8 cellular contexts compared by ENCODE assay signal in genomic region chr3:158539414-158540014, GRCh38. TPM values are rescaled to one million over a fixed set of nuclear protein-coding genes. Genes with fewer than 3 reads are reported as not detected.
DNase-seq lines count a peak whose midpoint lies in the region; ATAC-seq and TF ChIP-seq lines count a peak whose summit lies in the region.

No MANE protein-coding gene starts in this region.

- POLR2A ChIA-PET in activated CD4-positive, alpha-beta memory T cell treated with anti-CD3 and anti-CD28 coated beads, Interleukin-2, amount 10 ng/mL, durations not matched to agents 7 days and 5 days (lab: Charles Lee): no interaction called here

- no peak overlapping the region for H4K8ac ChIP-seq in trophoblast cell (ENCODE audit: low read depth, low read length)

- no peak overlapping the region for H3K4me3 Mint-ChIP-seq in T-helper 2 cell treated with Interferon-gamma antibody and Interleukin-4, amounts not matched to agents 5 μg/mL and 100 μg/mL, for 36 hours
- no peak overlapping the region for H3K4me3 Mint-ChIP-seq in activated CD4-positive, alpha-beta memory T cell treated with anti-CD3 and anti-CD28 coated beads, Interleukin-2, amount 10 ng/mL, durations not matched to agents 7 days and 5 days

- H2BK120ac ChIP-seq in trophoblast cell (ENCODE audit: insufficient read depth, low read length, poor library complexity): no peak overlapping the region

- no peak overlapping the region for H3K27ac Mint-ChIP-seq in T-helper 2 cell treated with Interferon-gamma antibody and Interleukin-4, amounts not matched to agents 5 μg/mL and 100 μg/mL, for 36 hours
- no peak overlapping the region for H3K27ac Mint-ChIP-seq in activated CD4-positive, alpha-beta memory T cell treated with anti-CD3 and anti-CD28 coated beads, Interleukin-2, amount 10 ng/mL, durations not matched to agents 7 days and 5 days

- no peaks in the 10 kb centered on the region for H3K27me3 ChIP-seq in trophoblast cell (ENCODE audit: insufficient read depth, low read length)

- peak in 3 of 5 experiments; percentile 6 to 54 (median 13) for DNase-seq in T-helper 2 cell
- no peak for DNase-seq in T-helper 2 cell treated with Interferon-gamma antibody and Interleukin-4, amounts not matched to agents 5 μg/mL and 100 μg/mL, for 36 hours (ENCODE audit: low spot score)
- peak; percentile 58 for DNase-seq in NCI-H510A treated with DMSO at 0.1 percent for 48 hours (lab: John Stamatoyannopoulos, UW)
- peak; percentile 31 for DNase-seq in activated CD4-positive, alpha-beta memory T cell treated with anti-CD3 and anti-CD28 coated beads, Interleukin-2, amount 10 ng/mL, durations not matched to agents 7 days and 5 days
- peak; percentile 70 for DNase-seq in fibroblast of mammary gland (ENCODE audit: low read depth)
- peak; percentile 15 to 79 for DNase-seq in trophoblast cell
- DNase-seq in HPDE6-E6E7 (ENCODE audit: extremely low spot score): no peak

- H3K36me3 ChIP-seq in trophoblast cell (ENCODE audit: control insufficient read depth in 1 of 2, insufficient read depth in 2 of 2, low read length in 2 of 2): no peaks in the 10 kb centered on the region

- no peaks in the 10 kb centered on the region for H3K4me1 ChIP-seq in trophoblast cell (ENCODE audit: control insufficient read depth in 1 of 2, insufficient read depth in 2 of 2, low read length in 2 of 2)

- no peak overlapping the region for H3K4me3 ChIP-seq in fibroblast of mammary gland (ENCODE audit: control insufficient read depth, low read depth, low read length)
- H3K4me3 ChIP-seq in trophoblast cell (ENCODE audit: low read depth, low read length): no peak overlapping the region

- no peaks in the 10 kb centered on the region for H3K79me2 ChIP-seq in trophoblast cell (ENCODE audit: control insufficient read depth, insufficient read depth, low read length, poor library complexity)

- no peak overlapping the region for H2BK12ac ChIP-seq in trophoblast cell (ENCODE audit: low read length)

- H3K4me2 ChIP-seq in trophoblast cell (ENCODE audit: low read length): no peak overlapping the region

- TF ChIP-seq CTCF in fibroblast of mammary gland (conservative IDR thresholded peaks at IDR 0.05; ENCODE audit: control insufficient read depth, insufficient read depth, low read depth, low read length): peak; percentile 64

- H3K9ac ChIP-seq in trophoblast cell (ENCODE audit: low read length): no peak overlapping the region

- H3K14ac ChIP-seq in trophoblast cell (ENCODE audit: low read length): no peak overlapping the region

- CTCF ChIA-PET in activated CD4-positive, alpha-beta memory T cell treated with anti-CD3 and anti-CD28 coated beads, Interleukin-2, amount 10 ng/mL, durations not matched to agents 7 days and 5 days (lab: Charles Lee): interaction anchor here (0.8 to 2.2 kb wide), 9 partner anchors 8 to 250 kb away, joined by 3 to 12 read pairs (median 4); partner anchors contain the start of gene GFM1

- H3K36me3 Mint-ChIP-seq in T-helper 2 cell treated with Interferon-gamma antibody and Interleukin-4, amounts not matched to agents 5 μg/mL and 100 μg/mL, for 36 hours (ENCODE audit: low read depth): no peaks in the 10 kb centered on the region
- H3K36me3 Mint-ChIP-seq in activated CD4-positive, alpha-beta memory T cell treated with anti-CD3 and anti-CD28 coated beads, Interleukin-2, amount 10 ng/mL, durations not matched to agents 7 days and 5 days (ENCODE audit: low read depth): peaks cover 3% of the 10 kb centered on the region

- WGBS in trophoblast cell (ENCODE audit: extremely low coverage, insufficient coverage, insufficient read length): no CpG with 5 or more reads among the region's 3 CpGs

- no peak overlapping the region for H3K27ac ChIP-seq in trophoblast cell (ENCODE audit: low read depth, low read length)

- H3K27me3 Mint-ChIP-seq in T-helper 2 cell treated with Interferon-gamma antibody and Interleukin-4, amounts not matched to agents 5 μg/mL and 100 μg/mL, for 36 hours (ENCODE audit: low read depth): no peaks in the 10 kb centered on the region
- H3K27me3 Mint-ChIP-seq in activated CD4-positive, alpha-beta memory T cell treated with anti-CD3 and anti-CD28 coated beads, Interleukin-2, amount 10 ng/mL, durations not matched to agents 7 days and 5 days: no peaks in the 10 kb centered on the region

- no peaks in the 10 kb centered on the region for H3K9me3 ChIP-seq in trophoblast cell (ENCODE audit: insufficient read depth, low read depth, low read length)

- ATAC-seq in HG03196 (IDR thresholded peaks at IDR 0.05; ENCODE audit: unreplicated experiment): peak; percentile 60

- no peak overlapping the region for H3K23ac ChIP-seq in trophoblast cell (ENCODE audit: low read length)

- no peak overlapping the region for H4K12ac ChIP-seq in trophoblast cell (ENCODE audit: low read depth, low read length)

- H2AK5ac ChIP-seq in trophoblast cell (ENCODE audit: low read length): no peak overlapping the region

- no peaks in the 10 kb centered on the region for H3K4me1 Mint-ChIP-seq in T-helper 2 cell treated with Interferon-gamma antibody and Interleukin-4, amounts not matched to agents 5 μg/mL and 100 μg/mL, for 36 hours (ENCODE audit: low read depth)
- no peaks in the 10 kb centered on the region for H3K4me1 Mint-ChIP-seq in activated CD4-positive, alpha-beta memory T cell treated with anti-CD3 and anti-CD28 coated beads, Interleukin-2, amount 10 ng/mL, durations not matched to agents 7 days and 5 days

- H4K91ac ChIP-seq in trophoblast cell (ENCODE audit: low read depth, low read length): no peak overlapping the region

- no peaks in the 10 kb centered on the region for H3K9me3 Mint-ChIP-seq in T-helper 2 cell treated with Interferon-gamma antibody and Interleukin-4, amounts not matched to agents 5 μg/mL and 100 μg/mL, for 36 hours
- H3K9me3 Mint-ChIP-seq in activated CD4-positive, alpha-beta memory T cell treated with anti-CD3 and anti-CD28 coated beads, Interleukin-2, amount 10 ng/mL, durations not matched to agents 7 days and 5 days: no peaks in the 10 kb centered on the region

- no peak overlapping the region for H3K4ac ChIP-seq in trophoblast cell (ENCODE audit: low read depth, low read length)

- no peak overlapping the region for H2AFZ ChIP-seq in trophoblast cell (ENCODE audit: insufficient read depth, low read length, poor library complexity)

- no peaks in the 10 kb centered on the region for H3K79me1 ChIP-seq in trophoblast cell (ENCODE audit: low read length)

- H2BK5ac ChIP-seq in trophoblast cell (ENCODE audit: low read depth, low read length, poor library complexity): no peak overlapping the region

- H3K18ac ChIP-seq in trophoblast cell (ENCODE audit: low read length): no peak overlapping the region

RNA-seq across cellular contexts. Expression of gene MLF1, which starts 31.5 kb away (rescaled TPM):
- 1 to 10 TPM; 1.0 to 1.5 TPM for total RNA-seq in activated CD4-positive, alpha-beta memory T cell treated with anti-CD3 and anti-CD28 coated beads, Interleukin-2, amount 10 ng/mL, durations not matched to agents 7 days and 5 days
- 6.8 and 7.0 TPM in 2 replicates for polyA plus RNA-seq in trophoblast cell (2013)

Comparison
In these comparisons a context has a peak if more than half of its experiments do, and no peak if none do; other contexts are left out.
1. DNase-seq: peak in T-helper 2 cell (3 of 5), NCI-H510A treated with DMSO at 0.1 percent for 48 hours (single experiment), activated CD4-positive, alpha-beta memory T cell treated with anti-CD3 and anti-CD28 coated beads, Interleukin-2, amount 10 ng/mL, durations not matched to agents 7 days and 5 days (single experiment), fibroblast of mammary gland (single experiment) and trophoblast cell (2 of 2); none in T-helper 2 cell treated with Interferon-gamma antibody and Interleukin-4, amounts not matched to agents 5 μg/mL and 100 μg/mL, for 36 hours (single experiment) and HPDE6-E6E7 (single experiment).